34 cellular contexts compared by ENCODE assay signal in the genomic region with DNA sequence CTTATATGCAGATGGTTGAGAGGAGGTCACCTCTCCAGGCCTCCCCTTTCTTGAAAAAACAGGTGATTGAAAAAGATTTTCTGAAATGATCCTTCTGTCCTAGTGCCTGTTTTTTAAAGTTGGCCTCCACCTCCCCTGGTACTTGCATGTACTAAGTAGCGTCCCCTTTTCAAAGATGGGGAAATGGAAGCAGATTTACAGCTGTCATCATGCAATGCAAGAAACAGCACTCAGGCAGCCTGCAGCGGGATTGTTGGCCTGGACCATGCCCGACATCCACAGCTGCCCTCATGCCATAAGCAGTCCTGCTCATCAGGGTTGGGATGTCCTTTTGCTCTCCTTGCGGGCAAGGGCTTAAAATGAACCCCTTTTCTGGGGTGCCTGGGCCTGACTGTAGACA.
"Had no signal": no experiment of that assay in that cellular context is flagged by ENCODE, and none has a peak within 500 bp of the region (broad histone marks: within the 10 kb centered on the region; RNA-seq: fewer than 3 reads in every experiment).

No MANE protein-coding gene starts in this region.

- H3K4me2 ChIP-seq: KMS-11 had no signal

- H3K4me3 ChIP-seq: MG63 had no signal

- H3K9ac ChIP-seq: KMS-11 had no signal

- H3K27me3 ChIP-seq: MG63 had no signal

- H3K36me3 ChIP-seq: MG63 had no signal

- DNase-seq: Karpas-422, Kasumi-1, KG1, MG63, MM.1S, MV-4-11, NCI-H1048, NCI-H1092, NCI-H1092 treated with DMSO at 0.1 percent for 48 hours, NCI-H1105, NCI-H1105 treated with DMSO at 0.1 percent for 48 hours, NCI-H1417, NCI-H1417 treated with DMSO at 0.1 percent for 48 hours, NCI-H1436, NCI-H1436 treated with DMSO at 0.1 percent for 48 hours, NCI-H146, NCI-H1694, NCI-H1694 treated with DMSO at 0.1 percent for 48 hours, NCI-H187, NCI-H187 treated with DMSO at 0.1 percent for 48 hours, NCI-H1930, NCI-H2029, NCI-H2029 treated with DMSO at 0.1 percent for 48 hours, NCI-H2081, NCI-H2081 treated with DMSO at 0.1 percent for 48 hours, NCI-H2107, NCI-H2171, NCI-H2171 treated with DMSO at 0.1 percent for 48 hours, NCI-H2227 treated with DMSO at 0.1 percent for 48 hours, NCI-H226, NCI-H345, NCI-H446, NCI-H446 treated with DMSO at 0.1 percent for 48 hours had no signal

- H3K9me3 ChIP-seq: MG63 had no signal

- H3K27ac ChIP-seq: KMS-11 had no signal
